In genomic region chr14:77315115-77315944, GRCh38 we compare ENCODE assay signal across 1 cellular context.
TF ChIP-seq lines count a peak whose summit lies in the region.

No MANE protein-coding gene starts in this region.

TF ChIP-seq in A549, 52 proteins besides CTCF, POLR2A, EP300 and RAD21 (continued from another document):
- TF ChIP-seq BCL3 (IDR thresholded peaks at IDR 0.05): no peak
- no peak for TF ChIP-seq TFCP2L1 (CRISPR knock-in tag; IDR thresholded peaks at IDR 0.05)
- no peak for TF ChIP-seq KDM5A (IDR thresholded peaks at IDR 0.05)
- TF ChIP-seq CHD2 (IDR thresholded peaks at IDR 0.05; ENCODE audit: low read length, partially characterized antibody): no peak
- TF ChIP-seq ZNF302 (CRISPR knock-in tag; IDR thresholded peaks at IDR 0.05): no peak
- TF ChIP-seq MYC (IDR thresholded peaks at IDR 0.05; ENCODE audit: borderline replicate concordance, low read length): no peak
- TF ChIP-seq HOXB13 (CRISPR knock-in tag; IDR thresholded peaks at IDR 0.05; ENCODE audit: low read depth): no peak
- no peak for TF ChIP-seq ZSCAN20 (CRISPR knock-in tag; IDR thresholded peaks at IDR 0.05)
- no peak for TF ChIP-seq HOXB5 (CRISPR knock-in tag; IDR thresholded peaks at IDR 0.05)
